ENCODE assay signal across 8 cellular contexts in the genomic region with DNA sequence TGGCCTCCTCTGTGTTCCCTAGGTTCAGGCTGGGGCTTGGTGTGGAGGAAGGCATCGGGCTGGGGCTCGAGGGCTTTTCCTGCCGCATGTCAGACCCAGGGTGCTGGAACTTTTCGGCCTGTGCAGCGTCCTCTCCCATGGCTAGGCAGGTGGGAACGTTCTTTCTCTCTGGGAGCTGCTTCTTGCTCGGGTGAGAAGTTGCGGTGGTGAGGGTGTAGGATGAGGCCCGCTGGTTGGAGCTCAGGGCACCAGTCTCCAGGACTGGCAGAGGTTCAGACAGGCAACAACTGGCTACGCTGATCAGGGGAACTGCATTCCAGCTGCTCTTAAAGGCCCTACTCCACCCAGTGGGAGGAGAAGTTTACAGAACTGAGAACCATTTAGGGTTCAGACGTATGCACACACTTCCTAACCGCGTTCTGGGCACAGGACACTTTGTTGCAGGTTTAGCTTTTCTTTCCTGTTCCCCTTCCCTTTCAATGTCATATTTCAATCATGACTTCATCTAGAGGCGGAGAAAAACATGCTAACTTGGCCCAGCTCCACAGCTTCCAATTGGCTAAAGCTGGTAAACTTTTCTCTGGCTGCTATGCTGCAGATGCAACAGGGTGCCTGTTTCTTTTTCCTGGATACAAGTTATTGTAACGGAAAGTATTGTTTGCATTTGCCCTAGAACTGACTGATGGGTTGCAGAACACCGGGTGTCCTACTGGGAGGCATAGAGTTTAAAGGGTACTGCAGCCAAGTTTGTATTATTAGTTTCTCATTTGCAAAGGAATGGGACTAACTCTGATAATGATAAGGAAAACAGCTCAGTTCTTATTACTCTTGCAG. TPM values are rescaled to one million over a fixed set of nuclear protein-coding genes. Genes with fewer than 3 reads are reported as not detected.
A peak's percentile ranks its signal among the peaks of the same experiment; 100 is the strongest.
DNase-seq lines count a peak whose midpoint lies in the region; ATAC-seq lines count a peak whose summit lies in the region.

Gene CAVIN2 (minus strand): TSS at position 302 of the 834 bp plus-strand sequence. CDS start 163 bp downstream, at position 139.

- H3K4me3 Mint-ChIP-seq in dendritic cell treated with granulocyte-macrophage colony-stimulating factor and Interleukin-4, amounts not matched to agents 40 ng/mL and 50 ng/mL, for 4 days: peak within 1 kb of the TSS; percentile 53

- ATAC-seq in GM18519 (IDR thresholded peaks at IDR 0.05; ENCODE audit: low FRiP score, unreplicated experiment): peak; percentile 39
- no peak for ATAC-seq in GM19023 (IDR thresholded peaks at IDR 0.05; ENCODE audit: unreplicated experiment)

- DNase-seq in KBM-7 (peak; percentile 40), SHP77 (lab: John Stamatoyannopoulos, UW) (no peak), NCI-H524 (lab: John Stamatoyannopoulos, UW) (no peak)
- no peak for DNase-seq in effector CD4-positive, alpha-beta T cell

- H3K36me3 Mint-ChIP-seq in dendritic cell treated with granulocyte-macrophage colony-stimulating factor and Interleukin-4, amounts not matched to agents 40 ng/mL and 50 ng/mL, for 4 days (ENCODE audit: low read depth): no peaks in the 10 kb centered on the region

- H3K9me3 Mint-ChIP-seq in dendritic cell treated with granulocyte-macrophage colony-stimulating factor and Interleukin-4, amounts not matched to agents 40 ng/mL and 50 ng/mL, for 4 days: no peaks in the 10 kb centered on the region

- H3K27ac ChIP-seq in mesodermal cell (ENCODE audit: low read depth, low read length, severe bottlenecking): peak within 1 kb of the TSS; percentile 13

- no peaks in the 10 kb centered on the region for H3K36me3 ChIP-seq in mesodermal cell (ENCODE audit: control insufficient read depth, insufficient read depth, low read length)

- H3K4me1 ChIP-seq in mesodermal cell (ENCODE audit: control insufficient read depth, insufficient read depth, low read length, poor library complexity, severe bottlenecking): peaks cover 17% of the 10 kb centered on the region

- peak within 1 kb of the TSS; percentile 45 for H3K27ac Mint-ChIP-seq in dendritic cell treated with granulocyte-macrophage colony-stimulating factor and Interleukin-4, amounts not matched to agents 40 ng/mL and 50 ng/mL, for 4 days

- WGBS in mesodermal cell (ENCODE audit: insufficient coverage in 2 of 2), 2 experiments: 76 to 81% methylated on average over 11 to 12 of the region's 16 CpGs

- in situ Hi-C loops in KBM-7 (cut with MboI; ENCODE audit: low pct_unique_long_range_greater_than_20kb, low sequenced_read_pairs): no loop called here

- peaks cover 23% of the 10 kb centered on the region for H3K27me3 Mint-ChIP-seq in dendritic cell treated with granulocyte-macrophage colony-stimulating factor and Interleukin-4, amounts not matched to agents 40 ng/mL and 50 ng/mL, for 4 days

- peaks cover 26% of the 10 kb centered on the region for H3K4me1 Mint-ChIP-seq in dendritic cell treated with granulocyte-macrophage colony-stimulating factor and Interleukin-4, amounts not matched to agents 40 ng/mL and 50 ng/mL, for 4 days (ENCODE audit: low read depth)

- intact Hi-C loops in dendritic cell treated with granulocyte-macrophage colony-stimulating factor and Interleukin-4, amounts not matched to agents 40 ng/mL and 50 ng/mL, for 4 days (cut with micrococcal nuclease): no loop called here

- H3K9me3 ChIP-seq in mesodermal cell (ENCODE audit: control insufficient read depth, low read length): no peaks in the 10 kb centered on the region

- no peak within 1 kb of the TSS for H3K4me3 ChIP-seq in mesodermal cell (ENCODE audit: extremely low read depth, insufficient read depth, low read length, poor library complexity, severe bottlenecking)

RNA-seq across cellular contexts. Expression of gene CAVIN2, which starts in this region (rescaled TPM):
- polyA plus RNA-seq in mesodermal cell (2013, experiment 1 of 2): 2.3 TPM
- polyA plus RNA-seq in mesodermal cell (2013, experiment 2 of 2): 3.6 TPM
